9 cellular contexts compared by ENCODE assay signal in the genomic region with DNA sequence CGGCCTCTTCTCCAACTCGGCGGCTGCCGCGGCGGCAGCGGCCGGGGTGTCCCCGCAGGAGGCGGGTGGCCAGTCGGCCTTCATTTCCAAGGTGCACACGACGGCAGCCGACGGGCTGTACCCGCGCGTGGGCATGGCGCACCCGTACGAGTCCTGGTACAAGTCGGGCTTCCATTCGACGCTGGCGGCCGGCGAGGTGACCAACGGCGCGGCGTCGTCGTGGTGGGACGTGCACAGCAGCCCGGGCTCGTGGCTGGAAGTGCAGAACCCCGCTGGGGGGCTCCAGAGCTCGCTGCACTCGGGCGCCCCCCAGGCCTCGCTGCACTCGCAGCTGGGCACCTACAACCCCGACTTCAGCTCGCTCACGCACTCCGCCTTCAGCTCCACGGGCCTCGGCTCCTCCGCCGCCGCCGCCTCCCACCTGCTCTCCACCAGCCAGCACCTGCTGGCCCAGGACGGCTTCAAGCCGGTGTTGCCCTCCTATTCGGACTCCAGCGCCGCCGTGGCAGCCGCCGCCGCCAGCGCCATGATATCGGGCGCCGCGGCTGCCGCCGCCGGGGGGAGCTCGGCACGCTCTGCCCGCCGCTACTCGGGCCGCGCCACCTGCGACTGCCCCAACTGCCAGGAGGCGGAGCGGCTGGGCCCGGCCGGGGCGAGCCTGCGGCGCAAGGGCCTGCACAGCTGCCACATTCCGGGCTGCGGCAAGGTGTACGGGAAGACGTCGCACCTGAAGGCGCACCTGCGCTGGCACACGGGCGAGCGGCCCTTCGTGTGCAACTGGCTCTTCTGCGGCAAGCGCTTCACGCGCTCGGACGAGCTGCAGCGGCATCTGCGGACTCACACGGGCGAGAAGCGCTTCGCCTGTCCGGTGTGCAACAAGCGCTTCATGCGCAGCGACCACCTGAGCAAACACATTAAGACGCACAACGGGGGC. TPM values are rescaled to one million over a fixed set of nuclear protein-coding genes. Genes with fewer than 3 reads are reported as not detected.
DNase-seq lines count a peak whose midpoint lies in the region; ATAC-seq lines count a peak whose summit lies in the region.
"Had no signal": no experiment of that assay in that cellular context is flagged by ENCODE, and none has a peak within 500 bp of the region (broad histone marks: within the 10 kb centered on the region; RNA-seq: fewer than 3 reads in every experiment).

No MANE protein-coding gene starts in this region.

- peaks cover 99% of the 10 kb centered on the region for H3K27me3 ChIP-seq in HUES64 (ENCODE audit: insufficient read depth, low read length)

- peak overlapping the region; percentile 36 to 79 (median 70) for H3K4me3 Mint-ChIP-seq in naive thymus-derived CD8-positive, alpha-beta T cell

- POLR2A ChIA-PET in naive thymus-derived CD8-positive, alpha-beta T cell (lab: Charles Lee): interaction anchor here (1.9 kb wide), 1 partner anchor 11 kb away, joined by 7 read pairs; no protein-coding TSS in a partner anchor

- H3K9ac ChIP-seq in HUES64 (ENCODE audit: low read depth, low read length): 0 out of 2 replicates have a peak overlapping the region, but pooled peaks have one; percentile 7

- peaks cover 61% of the 10 kb centered on the region for H3K4me1 ChIP-seq in HUES64 (ENCODE audit: insufficient read depth, low read length)

- WGBS in HUES64: under 1% methylated on average over 113 of the region's 113 CpGs

- in situ Hi-C loops in SK-MEL-5 (cut with HindIII; ENCODE audit: low pct_unique_long_range_greater_than_20kb, low sequenced_read_pairs): no loop called here

- peaks cover 44 to 73% (median 66%) of the 10 kb centered on the region in 5 donors for H3K27me3 Mint-ChIP-seq in naive thymus-derived CD8-positive, alpha-beta T cell

- H3K9me3 Mint-ChIP-seq in naive thymus-derived CD8-positive, alpha-beta T cell: peaks cover 0 to 14% (median 0%) of the 10 kb centered on the region in 9 donors

- no peaks in the 10 kb centered on the region for H3K9me3 ChIP-seq in HUES64 (ENCODE audit: insufficient read depth, low read depth, low read length)

- H3K36me3 ChIP-seq in HUES64 (ENCODE audit: insufficient read depth, low read length): no peaks in the 10 kb centered on the region

- peak; percentile 44 to 49 for ATAC-seq in naive thymus-derived CD8-positive, alpha-beta T cell

- DNase-seq in activated naive CD4-positive, alpha-beta T cell treated with Interleukin-2 at 50 U/mL for 16 hours: peak; percentile 42
- no peak for DNase-seq in activated naive CD4-positive, alpha-beta T cell (lab: John Stamatoyannopoulos, UW)
- peak; percentile 60 for DNase-seq in SK-MEL-5 (ENCODE audit: low read depth, low spot score)
- peak; percentile 52 for DNase-seq in dermis blood vessel endothelial cell
- peak in 6 of 10 donors; percentile 38 to 62 (median 50) for DNase-seq in naive thymus-derived CD8-positive, alpha-beta T cell
- no peak for DNase-seq in HPDE6-E6E7 (ENCODE audit: extremely low spot score)
- no peak for DNase-seq in NAMALWA (ENCODE audit: low spot score)

- H3K4me3 ChIP-seq in HUES64 (ENCODE audit: low read length): peak overlapping the region; percentile 51

- peaks cover 20 to 59% (median 47%) of the 10 kb centered on the region in 4 donors for H3K4me1 Mint-ChIP-seq in naive thymus-derived CD8-positive, alpha-beta T cell

- H3K27ac ChIP-seq in HUES64 (ENCODE audit: low read depth, low read length): no peak overlapping the region

- H3K36me3 Mint-ChIP-seq in naive thymus-derived CD8-positive, alpha-beta T cell: peaks cover 0 to 9% (median 6%) of the 10 kb centered on the region in 3 donors

- H3K27ac Mint-ChIP-seq in naive thymus-derived CD8-positive, alpha-beta T cell: peak overlapping the region in 1 of 10 donors; percentile 67

RNA-seq across cellular contexts. Expression of gene SP9, which starts 1.9 kb away (rescaled TPM):
- polyA plus RNA-seq in HUES64 (2013, experiment 1 of 2): 0.45 TPM
- polyA plus RNA-seq in HUES64 (2013, experiment 2 of 2): 0.89 TPM
- 0.11 and 0.13 TPM in 2 replicates for total RNA-seq in SK-MEL-5 (2014; rRNA removed; shearing (Covaris generic))
- 0.31 and 0.65 TPM in 2 replicates for polyA plus RNA-seq in SK-MEL-5 (2015; cell fraction: cytosol; rRNA removed)
- polyA plus RNA-seq in SK-MEL-5 (2015; cell fraction: nucleus; rRNA removed): not detected in 2 replicates
- not detected in 2 replicates for total RNA-seq in dermis blood vessel endothelial cell
- total RNA-seq in naive thymus-derived CD8-positive, alpha-beta T cell: not detected
- polyA plus RNA-seq in naive thymus-derived CD8-positive, alpha-beta T cell: not detected
- total RNA-seq: dermis microvascular lymphatic vessel endothelial cell had no signal

RNA-seq across cellular contexts. Expression of gene SCRN3, which starts 58.9 kb away (rescaled TPM):
- polyA plus RNA-seq in HUES64 (2013, experiment 1 of 2): 10.7 TPM
- 12.7 TPM for polyA plus RNA-seq in HUES64 (2013, experiment 2 of 2)
- 26.3 and 27.0 TPM in 2 replicates for total RNA-seq in SK-MEL-5 (2014; rRNA removed; shearing (Covaris generic))
- polyA plus RNA-seq in SK-MEL-5 (2015; cell fraction: cytosol; rRNA removed): 20.4 and 21.1 TPM in 2 replicates
- polyA plus RNA-seq in SK-MEL-5 (2015; cell fraction: nucleus; rRNA removed): 28.3 and 32.5 TPM in 2 replicates
- total RNA-seq in dermis blood vessel endothelial cell: 24.0 and 31.6 TPM in 2 replicates
- total RNA-seq in naive thymus-derived CD8-positive, alpha-beta T cell: 10 to 100 TPM; 20.6 to 24.1 TPM
- 10 to 100 TPM; 12.7 to 14.0 (median 13.1) TPM for polyA plus RNA-seq in naive thymus-derived CD8-positive, alpha-beta T cell

Comparison
In these comparisons a context has a peak if more than half of its experiments do, and no peak if none do; other contexts are left out.
1. DNase-seq: peak in activated naive CD4-positive, alpha-beta T cell treated with Interleukin-2 at 50 U/mL for 16 hours (single experiment), SK-MEL-5 (single experiment), dermis blood vessel endothelial cell (single experiment) and naive thymus-derived CD8-positive, alpha-beta T cell (6 of 10); none in activated naive CD4-positive, alpha-beta T cell (0 of 4), HPDE6-E6E7 (single experiment) and NAMALWA (single experiment).